ENCODE assay signal across 8 cellular contexts in genomic region chr2:13390676-13391075, GRCh38.
"Had no signal": no experiment of that assay in that cellular context is flagged by ENCODE, and none has a peak within 500 bp of the region (broad histone marks: within the 10 kb centered on the region; RNA-seq: fewer than 3 reads in every experiment).

No MANE protein-coding gene starts in this region.

- H3K4me3 ChIP-seq: GM23248, HAP-1 had no signal

- H3K36me3 ChIP-seq: HAP-1 had no signal

- DNase-seq: GM23248, GOT3, H7, HFFc6 had no signal

- ATAC-seq: HCT116, HepG2 had no signal

- H3K4me1 ChIP-seq: HAP-1 had no signal

- H3K27ac ChIP-seq: GM23248, HL-60 had no signal

- H3K9me3 ChIP-seq: HAP-1 had no signal

- FAIRE-seq: HepG2 had no signal
